Comparison of ENCODE assay signal across 18 cellular contexts in the genomic region with DNA sequence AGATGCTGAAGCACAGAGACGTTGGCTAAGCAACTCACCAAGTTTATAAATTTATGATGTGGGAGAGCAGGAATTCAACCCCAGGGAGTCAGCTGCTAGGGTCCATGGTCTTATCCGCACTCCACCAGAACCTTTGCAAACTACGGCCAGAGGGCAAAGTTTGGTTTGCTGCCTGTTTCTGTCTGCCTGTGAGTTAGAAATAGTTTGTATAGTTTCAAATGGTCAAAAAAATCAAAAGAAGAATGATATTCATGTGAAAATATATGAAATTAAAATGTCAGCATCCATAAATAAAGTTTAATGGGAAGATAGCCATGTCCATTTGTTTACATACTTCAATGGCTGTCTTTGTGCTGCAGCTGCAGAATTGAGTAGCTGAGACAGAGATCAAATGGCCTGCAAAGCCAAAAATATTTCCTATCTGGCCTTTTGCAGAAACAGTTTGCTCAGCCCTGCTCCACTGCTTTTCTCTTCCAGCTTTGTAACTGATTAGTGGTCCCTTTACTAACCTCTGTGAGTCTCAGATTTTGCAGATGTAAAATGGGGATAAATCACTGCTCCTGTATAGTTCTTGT.
A peak's percentile ranks its signal among the peaks of the same experiment; 100 is the strongest.
DNase-seq lines count a peak whose midpoint lies in the region; ATAC-seq, FAIRE-seq and TF ChIP-seq lines count a peak whose summit lies in the region.
"Had no signal": no experiment of that assay in that cellular context is flagged by ENCODE, and none has a peak within 500 bp of the region (broad histone marks: within the 10 kb centered on the region; RNA-seq: fewer than 3 reads in every experiment).

No MANE protein-coding gene starts in this region.

- dilution Hi-C loops in IMR-90 (cut with HindIII; ENCODE audit: low sequenced_read_pairs, unreplicated experiment): no loop called here

- no peak overlapping the region for H2BK15ac ChIP-seq in IMR-90 (ENCODE audit: low read depth, low read length)

- H3K9me3 ChIP-seq in IMR-90 (ENCODE audit: control insufficient read depth, insufficient read depth, low read length): no peaks in the 10 kb centered on the region
- H3K9me3 ChIP-seq: Caco-2, Peyer's patch had no signal

- H4K5ac ChIP-seq in IMR-90 (ENCODE audit: low read depth, low read length): no peak overlapping the region

- H3K79me1 ChIP-seq in IMR-90 (ENCODE audit: low read depth in 1 of 2, low read length in 2 of 2): no peaks in the 10 kb centered on the region

- no TSS peak for BruUV-seq in IMR-90 (replicated peaks; lab: Mats Ljungman, UMichigan)

- no peak overlapping the region for H3K9ac ChIP-seq in IMR-90 (ENCODE audit: low read depth, low read length)

- CTCF ChIA-PET in IMR-90 (lab: Yijun Ruan, JAX): no interaction called here

- TF ChIP-seq CTCF in IMR-90 (conservative IDR thresholded peaks at IDR 0.05; ENCODE audit: low read depth, low read length) (no peak), fibroblast of villous mesenchyme (IDR thresholded peaks at IDR 0.05; ENCODE audit: insufficient read depth, low read depth, low read length) (no peak), D721Med (IDR thresholded peaks at IDR 0.05; ENCODE audit: insufficient read depth, missing control alignments) (no peak)

- H3K18ac ChIP-seq in IMR-90 (ENCODE audit: low read depth, low read length): no peak overlapping the region

- intact Hi-C loops in IMR-90 (cut with micrococcal nuclease): no loop called here

- H3K36me3 ChIP-seq in IMR-90 (ENCODE audit: control insufficient read depth, insufficient read depth, low read length): no peaks in the 10 kb centered on the region
- H3K36me3 ChIP-seq: Peyer's patch had no signal

- no peak overlapping the region for H3K56ac ChIP-seq in IMR-90 (ENCODE audit: extremely low read depth, insufficient read depth, low read length)

- H4K8ac ChIP-seq in IMR-90 (ENCODE audit: low read depth in 2 of 2, low read length in 2 of 2): no peak overlapping the region

- in situ Hi-C loops in IMR-90 (cut with MboI; ENCODE audit: low sequenced_read_pairs): no loop called here

- no peak overlapping the region for H3K14ac ChIP-seq in IMR-90 (replicated peaks; ENCODE audit: low read depth, low read length)

- H2BK5ac ChIP-seq in IMR-90 (ENCODE audit: low read depth, low read length, poor library complexity, severe bottlenecking): no peak overlapping the region

- no peak overlapping the region for H3K4me2 ChIP-seq in IMR-90 (ENCODE audit: low read depth, low read length)

- H3K9me1 ChIP-seq in IMR-90 (ENCODE audit: insufficient read depth, low read length): no peaks in the 10 kb centered on the region

- no peak overlapping the region for H2AK9ac ChIP-seq in IMR-90 (replicated peaks; ENCODE audit: low read depth, low read length, poor library complexity)

- no peak for TF ChIP-seq POLR2A in IMR-90 (IDR thresholded peaks at IDR 0.05; ENCODE audit: low read depth, low read length)

- POLR2A ChIA-PET in IMR-90 (lab: Charles Lee; ENCODE audit: unreplicated experiment): no interaction called here

- H4K91ac ChIP-seq in IMR-90 (ENCODE audit: insufficient read depth, low read depth, low read length): no peak overlapping the region

- H3K4me3 ChIP-seq in IMR-90 (ENCODE audit: insufficient read depth, low read depth, low read length) (no peak overlapping the region), fibroblast of villous mesenchyme (ENCODE audit: low read depth, low read length) (no peak overlapping the region)
- H3K4me3 ChIP-seq: K562, Peyer's patch had no signal

- no peak overlapping the region for H2BK120ac ChIP-seq in IMR-90 (ENCODE audit: low read depth, low read length)

- H2AFZ ChIP-seq in IMR-90 (replicated peaks; ENCODE audit: low read length, poor library complexity): no peak overlapping the region

- peak; percentile 59 for ATAC-seq in IMR-90 (ENCODE audit: low read depth)
- ATAC-seq in GM21447 (IDR thresholded peaks at IDR 0.05; ENCODE audit: unreplicated experiment): no peak
- ATAC-seq: K562 had no signal

- H3K27me3 ChIP-seq in IMR-90 (ENCODE audit: control insufficient read depth, insufficient read depth, low read length): no peaks in the 10 kb centered on the region
- H3K27me3 ChIP-seq: Peyer's patch had no signal

- H3K27ac ChIP-seq in IMR-90 (ENCODE audit: insufficient read depth, low read length): no peak overlapping the region
- H3K27ac ChIP-seq: C4-2B, Peyer's patch had no signal

- DNase-seq in IMR-90 (no peak), fibroblast of villous mesenchyme (ENCODE audit: low read depth) (peak; percentile 76), midbrain (lab: John Stamatoyannopoulos, UW) (peak; percentile 5), DMS153 (lab: John Stamatoyannopoulos, UW) (no peak), D721Med (ENCODE audit: insufficient read length, low spot score) (no peak)
- no peak for DNase-seq in activated naive CD4-positive, alpha-beta T cell treated with anti-CD3 and anti-CD28 coated beads, Interleukin-2, amount 50 U/mL, for 16 hours
- DNase-seq: Caco-2, DMS79 treated with DMSO at 0.1 percent for 48 hours, GDM1, GOT3, NCI-H1048, NCI-H446, NCI-H774, Peyer's patch, SHP77 had no signal

- WGBS in IMR-90 (ENCODE audit: extremely low coverage in 2 of 2, insufficient read length in 1 of 2), 2 experiments: no CpG with 5 or more reads among the region's 3 CpGs

- H4K20me1 ChIP-seq in IMR-90 (ENCODE audit: insufficient read depth, low read length): no peaks in the 10 kb centered on the region

- no peak overlapping the region for H2BK20ac ChIP-seq in IMR-90 (ENCODE audit: low read depth, low read length)

- no peaks in the 10 kb centered on the region for H3K4me1 ChIP-seq in IMR-90 (ENCODE audit: control insufficient read depth, insufficient read depth, low read length)
- H3K4me1 ChIP-seq: Caco-2 had no signal

- H3K4ac ChIP-seq in IMR-90 (ENCODE audit: low read depth, low read length): no peak overlapping the region

- no peak overlapping the region for H2AK5ac ChIP-seq in IMR-90 (ENCODE audit: low read depth, low read length)

- no peak for FAIRE-seq in D721Med (lab: Jason Lieb, UNC)
- FAIRE-seq: K562 had no signal

- no peak overlapping the region for H3K23ac ChIP-seq in IMR-90 (ENCODE audit: low read depth, low read length)

- TF ChIP-seq RAD21 in IMR-90 (IDR thresholded peaks at IDR 0.05; ENCODE audit: low read length): no peak

TF ChIP-seq in IMR-90, 13 proteins besides CTCF, POLR2A, EP300 and RAD21:
- no peak for TF ChIP-seq FOS (IDR thresholded peaks at IDR 0.05; ENCODE audit: low read depth, low read length)
- TF ChIP-seq, protein P1, sequence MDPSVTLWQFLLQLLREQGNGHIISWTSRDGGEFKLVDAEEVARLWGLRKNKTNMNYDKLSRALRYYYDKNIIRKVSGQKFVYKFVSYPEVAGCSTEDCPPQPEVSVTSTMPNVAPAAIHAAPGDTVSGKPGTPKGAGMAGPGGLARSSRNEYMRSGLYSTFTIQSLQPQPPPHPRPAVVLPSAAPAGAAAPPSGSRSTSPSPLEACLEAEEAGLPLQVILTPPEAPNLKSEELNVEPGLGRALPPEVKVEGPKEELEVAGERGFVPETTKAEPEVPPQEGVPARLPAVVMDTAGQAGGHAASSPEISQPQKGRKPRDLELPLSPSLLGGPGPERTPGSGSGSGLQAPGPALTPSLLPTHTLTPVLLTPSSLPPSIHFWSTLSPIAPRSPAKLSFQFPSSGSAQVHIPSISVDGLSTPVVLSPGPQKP (IDR thresholded peaks at IDR 0.05; ENCODE audit: borderline replicate concordance, low read depth, low read length): no peak
- TF ChIP-seq BHLHE40 (IDR thresholded peaks at IDR 0.05; ENCODE audit: low read depth, low read length): no peak
- TF ChIP-seq SMC3 (IDR thresholded peaks at IDR 0.05; ENCODE audit: low read depth, low read length): no peak
- TF ChIP-seq CEBPB (IDR thresholded peaks at IDR 0.05; ENCODE audit: low read depth, low read length): no peak
- TF ChIP-seq NFE2L2 (IDR thresholded peaks at IDR 0.05; ENCODE audit: low read depth, low read length): no peak
- TF ChIP-seq MAFK (IDR thresholded peaks at IDR 0.05; ENCODE audit: low read depth, low read length): no peak
- no peak for TF ChIP-seq RCOR1 (IDR thresholded peaks at IDR 0.05; ENCODE audit: insufficient replicate concordance, low read length)
- no peak for TF ChIP-seq MAZ (IDR thresholded peaks at IDR 0.05; ENCODE audit: borderline replicate concordance, low read depth, low read length)
- TF ChIP-seq RFX5 (IDR thresholded peaks at IDR 0.05; ENCODE audit: low read depth, low read length): no peak
- no peak for TF ChIP-seq CHD1 (IDR thresholded peaks at IDR 0.05; ENCODE audit: low read depth, low read length)
- TF ChIP-seq, protein P2, sequence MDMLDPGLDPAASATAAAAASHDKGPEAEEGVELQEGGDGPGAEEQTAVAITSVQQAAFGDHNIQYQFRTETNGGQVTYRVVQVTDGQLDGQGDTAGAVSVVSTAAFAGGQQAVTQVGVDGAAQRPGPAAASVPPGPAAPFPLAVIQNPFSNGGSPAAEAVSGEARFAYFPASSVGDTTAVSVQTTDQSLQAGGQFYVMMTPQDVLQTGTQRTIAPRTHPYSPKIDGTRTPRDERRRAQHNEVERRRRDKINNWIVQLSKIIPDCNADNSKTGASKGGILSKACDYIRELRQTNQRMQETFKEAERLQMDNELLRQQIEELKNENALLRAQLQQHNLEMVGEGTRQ (IDR thresholded peaks at IDR 0.05; ENCODE audit: low read depth, low read length): no peak
- TF ChIP-seq MXI1 (IDR thresholded peaks at IDR 0.05; ENCODE audit: borderline replicate concordance, low read depth, low read length): no peak

Comparison
In these comparisons a context has a peak if more than half of its experiments do, and no peak if none do; other contexts are left out.
1. DNase-seq: peak in fibroblast of villous mesenchyme (single experiment) and midbrain (single experiment); none in IMR-90 (single experiment), activated naive CD4-positive, alpha-beta T cell treated with anti-CD3 and anti-CD28 coated beads, Interleukin-2, amount 50 U/mL, for 16 hours (single experiment), DMS153 (single experiment) and D721Med (single experiment).